ENCODE assay signal across 11 cellular contexts in the genomic region with DNA sequence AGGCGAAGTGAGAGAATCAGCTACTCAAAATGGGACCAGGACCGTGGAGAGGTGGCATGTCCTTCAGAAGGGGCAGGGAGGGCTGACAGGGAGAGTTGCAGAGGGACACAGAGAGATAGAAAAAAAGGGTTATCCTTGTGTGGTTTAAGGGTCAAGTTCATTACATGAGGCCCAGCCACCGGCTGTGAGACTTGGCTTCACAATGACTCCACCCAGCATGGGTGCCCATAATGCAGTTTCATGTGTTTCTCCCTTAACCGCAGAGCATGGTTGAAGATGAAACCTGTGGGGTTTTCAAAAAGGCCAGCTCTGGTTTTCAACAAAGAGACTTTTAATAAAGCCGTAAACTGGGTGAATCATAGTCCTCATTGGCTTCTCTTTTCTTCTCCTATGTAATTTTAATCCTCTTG.
DNase-seq lines count a peak whose midpoint lies in the region; ATAC-seq and TF ChIP-seq lines count a peak whose summit lies in the region.
"Had no signal": no experiment of that assay in that cellular context is flagged by ENCODE, and none has a peak within 500 bp of the region (broad histone marks: within the 10 kb centered on the region; RNA-seq: fewer than 3 reads in every experiment).

No MANE protein-coding gene starts in this region.

- H3K27me3 ChIP-seq in GM06990 (replicated peaks; ENCODE audit: control insufficient read depth, insufficient read depth, low read length) (no peaks in the 10 kb centered on the region), sigmoid colon (no peaks in the 10 kb centered on the region)

- ATAC-seq in GM19324 (IDR thresholded peaks at IDR 0.05; ENCODE audit: low FRiP score, unreplicated experiment) (peak; percentile 98), HG02943 (IDR thresholded peaks at IDR 0.05; ENCODE audit: low read depth, unreplicated experiment) (peak; percentile 99)

- WGBS in sigmoid colon, 2 donors: 78 to 79% methylated on average over 5 of the region's 5 CpGs

- H3K4me1 ChIP-seq in sigmoid colon: no peaks in the 10 kb centered on the region

- in situ Hi-C loops in SK-MEL-5 (cut with HindIII; ENCODE audit: low pct_unique_long_range_greater_than_20kb, low sequenced_read_pairs): no loop called here

- TF ChIP-seq POLR2A in sigmoid colon (IDR thresholded peaks at IDR 0.05): no peak

- H3K4me3 ChIP-seq in GM06990 (replicated peaks; ENCODE audit: low read depth, low read length) (no peak overlapping the region), sigmoid colon (no peak overlapping the region)

- DNase-seq in GM06990 (ENCODE audit: extremely low read depth, insufficient read length) (peak; percentile 17), SK-MEL-5 (ENCODE audit: low read depth, low spot score) (peak; percentile 70), sigmoid colon (no peak), NCI-H774 (lab: John Stamatoyannopoulos, UW) (no peak), activated gamma-delta T cell treated with Interleukin-2 at 50 U/mL for 16 hours (no peak), NCI-H748 (lab: John Stamatoyannopoulos, UW; ENCODE audit: unreplicated experiment) (no peak)
- DNase-seq: Calu3, NCI-H748 treated with DMSO at 0.1 percent for 48 hours had no signal

- TF ChIP-seq CTCF in GM06990 (IDR thresholded peaks at IDR 0.05; ENCODE audit: insufficient read depth, low read length, poor library complexity, severe bottlenecking) (no peak), sigmoid colon (IDR thresholded peaks at IDR 0.05) (no peak)

- intact Hi-C loops in sigmoid colon (cut with DNase I): no loop called here

- no peak overlapping the region for H3K27ac ChIP-seq in sigmoid colon
- H3K27ac ChIP-seq: HL-60 had no signal

- H3K9me3 ChIP-seq in sigmoid colon: no peaks in the 10 kb centered on the region

- TF ChIP-seq EP300 in sigmoid colon (IDR thresholded peaks at IDR 0.05): no peak

- H3K36me3 ChIP-seq in GM06990 (ENCODE audit: control insufficient read depth, insufficient read depth, low read length): no peaks in the 10 kb centered on the region
- H3K36me3 ChIP-seq in sigmoid colon: no peaks in the 10 kb centered on the region

Comparison
In these comparisons a context has a peak if more than half of its experiments do, and no peak if none do; other contexts are left out.
1. DNase-seq: peak in GM06990 (single experiment) and SK-MEL-5 (single experiment); none in sigmoid colon (single experiment), NCI-H774 (single experiment), activated gamma-delta T cell treated with Interleukin-2 at 50 U/mL for 16 hours (single experiment) and NCI-H748 (single experiment).